ENCODE assay signal across 26 cellular contexts in genomic region chr11:115197031-115197430, GRCh38.
"Had no signal": no experiment of that assay in that cellular context is flagged by ENCODE, and none has a peak within 500 bp of the region (broad histone marks: within the 10 kb centered on the region; RNA-seq: fewer than 3 reads in every experiment).

No MANE protein-coding gene starts in this region.

- H3K4me1 ChIP-seq: parathyroid adenoma, right atrium auricular region, testis had no signal

- H3K27me3 ChIP-seq: heart right ventricle, neural progenitor cell, right atrium auricular region, testis had no signal

- H3K27me3 Mint-ChIP-seq: activated CD8-positive, alpha-beta T cell treated with anti-CD3 and anti-CD28 coated beads for 36 hours; naive B cell; T-helper 17 cell had no signal

- ATAC-seq: activated CD8-positive, alpha-beta T cell treated with anti-CD3 and anti-CD28 coated beads for 36 hours; heart right ventricle; left cardiac atrium; left ventricle myocardium superior; psoas muscle; T-helper 17 cell; WTC11 had no signal

- H2AFZ ChIP-seq: neural progenitor cell, parathyroid adenoma had no signal

- H3K4me1 Mint-ChIP-seq: naive B cell had no signal

- DNase-seq: activated CD4-positive, alpha-beta T cell treated with anti-CD3 and anti-CD28 coated beads for 1 hour; activated CD4-positive, alpha-beta T cell treated with anti-CD3 and anti-CD28 coated beads, Interleukin-2, amount 50 U/mL, for 1 hour; activated CD8-positive, alpha-beta T cell treated with anti-CD3 and anti-CD28 coated beads for 36 hours; activated effector memory CD4-positive, alpha-beta T cell treated with Interleukin-2 at 50 U/mL for 16 hours; activated naive CD4-positive, alpha-beta T cell treated with anti-CD3 and anti-CD28 coated beads for 36 hours; activated T-cell treated with anti-CD3 and anti-CD28 coated beads, Interleukin-2, amount 50 U/mL, for 48 hours; amniotic stem cell; caudate nucleus; heart right ventricle; left cardiac atrium; left ventricle myocardium superior; naive B cell; occipital lobe; psoas muscle; stimulated activated CD4-positive, alpha-beta T cell treated with anti-CD3 and anti-CD28 coated beads, Interleukin-1b, Interleukin-23, amount 100 ng/mL, for 48 hours; stimulated activated CD4-positive, alpha-beta T cell treated with anti-CD3 and anti-CD28 coated beads, Interleukin-4, amount 100 ng/mL, for 4 hours; stimulated activated CD8-positive, alpha-beta memory T cell treated with anti-CD3 and anti-CD28 coated beads, Interleukin-4, amount 100 ng/mL, for 48 hours; stimulated activated naive CD4-positive, alpha-beta T cell; T-helper 17 cell; testis; trophoblast cell had no signal

- H3K9me3 Mint-ChIP-seq: activated CD8-positive, alpha-beta T cell treated with anti-CD3 and anti-CD28 coated beads for 36 hours; activated naive CD4-positive, alpha-beta T cell treated with anti-CD3 and anti-CD28 coated beads for 36 hours; neural progenitor cell; WTC11 had no signal

- H3K27ac Mint-ChIP-seq: activated CD8-positive, alpha-beta T cell treated with anti-CD3 and anti-CD28 coated beads for 36 hours; activated naive CD4-positive, alpha-beta T cell treated with anti-CD3 and anti-CD28 coated beads for 36 hours; naive B cell; neural progenitor cell; T-helper 17 cell; WTC11 had no signal

- H3K36me3 ChIP-seq: heart right ventricle, neural progenitor cell, right atrium auricular region had no signal

- H3K9ac ChIP-seq: neural progenitor cell, parathyroid adenoma had no signal

- H3K4me3 ChIP-seq: heart right ventricle, neural progenitor cell, psoas muscle, right atrium auricular region, smooth muscle cell, testis had no signal

- H3K4me2 ChIP-seq: neural progenitor cell, smooth muscle cell had no signal

- H3K27ac ChIP-seq: heart right ventricle, neural progenitor cell, parathyroid adenoma, right atrium auricular region, testis had no signal

- H3K9me3 ChIP-seq: heart right ventricle, psoas muscle, right atrium auricular region, testis had no signal

- H3K36me3 Mint-ChIP-seq: naive B cell, WTC11 had no signal

- H3K4me3 Mint-ChIP-seq: activated CD8-positive, alpha-beta T cell treated with anti-CD3 and anti-CD28 coated beads for 36 hours; activated naive CD4-positive, alpha-beta T cell treated with anti-CD3 and anti-CD28 coated beads for 36 hours; naive B cell; neural progenitor cell; T-helper 17 cell; WTC11 had no signal
